Comparison of ENCODE assay signal across 25 cellular contexts in the genomic region with DNA sequence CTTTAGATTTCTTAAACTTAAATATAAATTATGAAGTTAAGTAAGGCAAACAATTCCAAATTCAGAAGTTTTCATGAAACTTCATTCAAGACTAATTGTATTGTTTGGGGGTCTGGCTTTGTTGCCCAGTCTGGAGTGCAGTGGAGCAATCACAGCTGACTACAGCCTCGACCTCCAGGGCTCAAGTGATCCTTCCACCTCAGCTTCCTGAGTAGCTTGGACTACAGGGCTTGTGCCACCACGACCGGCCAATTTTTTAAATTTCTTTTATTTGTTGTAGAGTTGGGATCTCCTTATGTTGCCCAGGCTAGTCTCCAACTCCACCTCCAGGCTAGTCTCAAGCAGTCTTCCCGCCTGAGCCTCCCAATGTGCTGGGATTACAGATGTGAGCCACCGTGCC. TPM values are rescaled to one million over a fixed set of nuclear protein-coding genes. Genes with fewer than 3 reads are reported as not detected.
"Had no signal": no experiment of that assay in that cellular context is flagged by ENCODE, and none has a peak within 500 bp of the region (broad histone marks: within the 10 kb centered on the region; RNA-seq: fewer than 3 reads in every experiment).

No MANE protein-coding gene starts in this region.

- H3K9me3 Mint-ChIP-seq: T-cell had no signal

- H3K27me3 Mint-ChIP-seq: T-cell had no signal

- H3K4me3 ChIP-seq: MG63, SJCRH30 had no signal

- H3K27ac Mint-ChIP-seq: T-cell had no signal

- H3K4me3 Mint-ChIP-seq: T-cell had no signal

- H3K4me1 ChIP-seq: SJCRH30 had no signal

- H3K27ac ChIP-seq: RWPE1, SJCRH30 had no signal

- H3K36me3 Mint-ChIP-seq: T-cell had no signal

- ATAC-seq: Panc1, PC-3, T-cell had no signal

- H3K9me3 ChIP-seq: MG63, SJCRH30 had no signal

- H3K27me3 ChIP-seq: MG63, SJCRH30 had no signal

- DNase-seq: Karpas-422, KG1, MG63, NCI-H1092, NCI-H1105 treated with DMSO at 0.1 percent for 48 hours, NCI-H1417 treated with DMSO at 0.1 percent for 48 hours, NCI-H146, NCI-H187, NCI-H2029, NCI-H2081 treated with DMSO at 0.1 percent for 48 hours, NCI-H2171, NCI-H226, NCI-H446, NCI-H510A, NCI-H524 treated with DMSO at 0.1 percent for 48 hours, NCI-H69, NCI-H774, PC-3, SHP77 treated with DMSO at 0.1 percent for 48 hours, SJCRH30, SW 1271, T-cell had no signal

- H3K36me3 ChIP-seq: MG63 had no signal

RNA-seq across cellular contexts. Expression of gene NUDT13, which starts 26.0 kb away (rescaled TPM):
- total RNA-seq: OCI-LY7 had no signal
